1 cellular context compared by ENCODE assay signal in genomic region chr20:12978613-12979495, GRCh38.
A peak's percentile ranks its signal among the peaks of the same experiment; 100 is the strongest.
TF ChIP-seq lines count a peak whose summit lies in the region.

No MANE protein-coding gene starts in this region.

TF ChIP-seq in HepG2, 621 proteins besides CTCF, POLR2A, EP300 and RAD21 (continued from another document and continues in another):
- no peak for TF ChIP-seq TRIM22 (IDR thresholded peaks at IDR 0.05)
- TF ChIP-seq CCDC6 (CRISPR knock-in tag; IDR thresholded peaks at IDR 0.05): peak; percentile 55; the same call in 1 of the 2 replicates
- no peak for TF ChIP-seq ADNP (CRISPR knock-in tag; IDR thresholded peaks at IDR 0.05)
- TF ChIP-seq ZFP36L2 (CRISPR knock-in tag; IDR thresholded peaks at IDR 0.05): no peak
- no peak for TF ChIP-seq PCBP2 (optimal IDR thresholded peaks at IDR 0.05; ENCODE audit: low read depth, low read length, poor library complexity, severe bottlenecking)
- TF ChIP-seq ZNF724P (CRISPR knock-in tag; IDR thresholded peaks at IDR 0.05; ENCODE audit: borderline replicate concordance): no peak
- no peak for TF ChIP-seq RBM39 (IDR thresholded peaks at IDR 0.05; ENCODE audit: low read depth, low read length, poor library complexity, severe bottlenecking)
- TF ChIP-seq STAG1 (CRISPR knock-in tag; IDR thresholded peaks at IDR 0.05): peak; percentile 56
- no peak for TF ChIP-seq ZBTB49 (CRISPR knock-in tag; IDR thresholded peaks at IDR 0.05; ENCODE audit: borderline replicate concordance)
- no peak for TF ChIP-seq USF2 (IDR thresholded peaks at IDR 0.05; ENCODE audit: low read depth, low read length)
- TF ChIP-seq USF2 (CRISPR knock-in tag; IDR thresholded peaks at IDR 0.05; ENCODE audit: borderline replicate concordance): no peak
- no peak for TF ChIP-seq ATF5 (CRISPR knock-in tag; IDR thresholded peaks at IDR 0.05; ENCODE audit: low read depth)
- TF ChIP-seq SAP130 (CRISPR knock-in tag; IDR thresholded peaks at IDR 0.05; ENCODE audit: low read depth): peak; percentile 67
- no peak for TF ChIP-seq SAFB2 (CRISPR knock-in tag; IDR thresholded peaks at IDR 0.05; ENCODE audit: borderline replicate concordance, low read depth)
- no peak for TF ChIP-seq PRDM4 (CRISPR knock-in tag; IDR thresholded peaks at IDR 0.05; ENCODE audit: borderline replicate concordance)
- TF ChIP-seq ZNF841 (CRISPR knock-in tag; IDR thresholded peaks at IDR 0.05; ENCODE audit: borderline replicate concordance): no peak
- TF ChIP-seq HNRNPL (IDR thresholded peaks at IDR 0.05; ENCODE audit: low read depth, low read length): no peak
- TF ChIP-seq ZNF3 (CRISPR knock-in tag; IDR thresholded peaks at IDR 0.05): no peak
- peak; percentile 89 for TF ChIP-seq MED13 (CRISPR knock-in tag; IDR thresholded peaks at IDR 0.05)
- peak; percentile 94 for TF ChIP-seq ZMYM4 (CRISPR knock-in tag; IDR thresholded peaks at IDR 0.05)
- TF ChIP-seq NFYB (CRISPR knock-in tag; IDR thresholded peaks at IDR 0.05): no peak
- TF ChIP-seq AKAP8 (CRISPR knock-in tag; IDR thresholded peaks at IDR 0.05): no peak
- peak; percentile 64; the same call in 1 of the 2 replicates for TF ChIP-seq ZSCAN29 (CRISPR knock-in tag; conservative IDR thresholded peaks at IDR 0.05)
- TF ChIP-seq ZNF546 (CRISPR knock-in tag; conservative IDR thresholded peaks at IDR 0.05): 0 out of 2 replicates have a peak, but pooled peaks have one; percentile 24
- TF ChIP-seq REL (CRISPR knock-in tag; conservative IDR thresholded peaks at IDR 0.05): no peak
- TF ChIP-seq DMTF1 (CRISPR knock-in tag; IDR thresholded peaks at IDR 0.05): no peak
- TF ChIP-seq FOXP1 (IDR thresholded peaks at IDR 0.05): no peak
- peak; percentile 97 for TF ChIP-seq FOXP1 (CRISPR knock-in tag; IDR thresholded peaks at IDR 0.05)
- TF ChIP-seq NR2F2 (IDR thresholded peaks at IDR 0.05; ENCODE audit: borderline replicate concordance, low read depth): peak; percentile 88
- TF ChIP-seq PRMT3 (CRISPR knock-in tag; IDR thresholded peaks at IDR 0.05; ENCODE audit: borderline replicate concordance, low read depth): no peak
- no peak for TF ChIP-seq E2F5 (CRISPR knock-in tag; conservative IDR thresholded peaks at IDR 0.05)
- no peak for TF ChIP-seq AGO1 (IDR thresholded peaks at IDR 0.05; ENCODE audit: low read depth, low read length, poor library complexity, severe bottlenecking)
- no peak for TF ChIP-seq ZFP37 (CRISPR knock-in tag; IDR thresholded peaks at IDR 0.05; ENCODE audit: borderline replicate concordance)
- no peak for TF ChIP-seq ZNF160 (CRISPR knock-in tag; IDR thresholded peaks at IDR 0.05)
- no peak for TF ChIP-seq ZMAT5 (CRISPR knock-in tag; IDR thresholded peaks at IDR 0.05; ENCODE audit: borderline replicate concordance, low read depth)
- peak; percentile 52; the same call in 1 of the 2 replicates for TF ChIP-seq SMAD3 (CRISPR knock-in tag; IDR thresholded peaks at IDR 0.05)
- TF ChIP-seq SRSF4 (IDR thresholded peaks at IDR 0.05; ENCODE audit: low read depth, low read length, poor library complexity, severe bottlenecking): no peak
- TF ChIP-seq ARID5B (CRISPR knock-in tag; IDR thresholded peaks at IDR 0.05): peak; percentile 98
- no peak for TF ChIP-seq RELA (CRISPR knock-in tag; IDR thresholded peaks at IDR 0.05)
- TF ChIP-seq ZNF335 (CRISPR knock-in tag; IDR thresholded peaks at IDR 0.05): no peak
- TF ChIP-seq ZC3H4 (CRISPR knock-in tag; IDR thresholded peaks at IDR 0.05; ENCODE audit: borderline replicate concordance): no peak
- TF ChIP-seq DDIT3 (CRISPR knock-in tag; IDR thresholded peaks at IDR 0.05): no peak; the same call in 1 of the 2 replicates
- 0 out of 2 replicates have a peak, but pooled peaks have one; percentile 55 for TF ChIP-seq ZNF34 (CRISPR knock-in tag; IDR thresholded peaks at IDR 0.05; ENCODE audit: borderline replicate concordance)
- TF ChIP-seq CEBPB (IDR thresholded peaks at IDR 0.05; ENCODE audit: borderline replicate concordance, low read depth, low read length): no peak
- peak; percentile 86 for TF ChIP-seq ZEB1 (IDR thresholded peaks at IDR 0.05; ENCODE audit: insufficient replicate concordance, low read depth)
- peak; percentile 95 for TF ChIP-seq SIX1 (CRISPR knock-in tag; IDR thresholded peaks at IDR 0.05; ENCODE audit: borderline replicate concordance)
- TF ChIP-seq ATF3 (CRISPR knock-in tag; IDR thresholded peaks at IDR 0.05): no peak
- TF ChIP-seq FOXK1 (CRISPR knock-in tag; IDR thresholded peaks at IDR 0.05; ENCODE audit: borderline replicate concordance, low read depth): peak; percentile 83
